In the genomic region with DNA sequence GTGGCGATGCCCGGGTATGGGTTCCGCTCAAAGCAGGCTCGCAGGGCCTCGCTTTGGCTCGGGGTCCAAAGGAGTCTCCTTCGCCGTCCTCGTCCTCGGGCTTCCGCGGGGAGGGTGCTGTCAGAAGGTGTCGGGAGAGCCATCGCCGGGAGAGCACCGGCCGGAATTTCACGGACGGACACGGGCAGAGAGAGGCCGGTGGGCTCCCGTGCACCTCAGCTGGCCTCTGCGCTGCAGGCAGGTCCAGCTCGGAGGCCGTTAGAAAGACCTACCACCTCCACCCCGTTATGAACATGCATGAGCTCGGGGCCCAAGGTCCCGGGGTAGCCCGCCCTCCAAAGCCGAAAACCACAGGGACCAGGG, we compare ENCODE assay signal across 7 cellular contexts.
A peak's percentile ranks its signal among the peaks of the same experiment; 100 is the strongest.
DNase-seq lines count a peak whose midpoint lies in the region; ATAC-seq, FAIRE-seq and TF ChIP-seq lines count a peak whose summit lies in the region.
"Not testable (repeated sequence)": the region's sequence is repeated elsewhere in the genome, so short reads cannot be mapped to it uniquely, and the experiment has no call there.

No MANE protein-coding gene starts in this region.

- WGBS in HepG2 (ENCODE audit: low lambda C conversion rate), result 50% methylated on average over 17 of the region's 30 CpGs
- 52 to 67% methylated on average over 14 to 26 of the region's 30 CpGs for WGBS in upper lobe of left lung, 2 donors

- H3K27ac Mint-ChIP-seq in activated naive CD4-positive, alpha-beta T cell treated with anti-CD3 and anti-CD28 coated beads for 36 hours; dendritic cell treated with granulocyte-macrophage colony-stimulating factor and Interleukin-4, amounts not matched to agents 40 ng/mL and 50 ng/mL, for 4 days: not testable (repeated sequence)

- peaks cover 28% of the 10 kb centered on the region for H3K9me3 ChIP-seq in HepG2 (ENCODE audit: low read length)
- H3K9me3 ChIP-seq in upper lobe of left lung, result peaks cover 0 to 23% (median 1%) of the 10 kb centered on the region in 4 donors

- not testable (repeated sequence) for H3K4me1 ChIP-seq in HepG2 (ENCODE audit: insufficient read depth, low read length); upper lobe of left lung

- not testable (repeated sequence) for H2AFZ ChIP-seq in HepG2 (ENCODE audit: low read length)

- H3K79me2 ChIP-seq in HepG2 (ENCODE audit: insufficient read depth, low read length), result not testable (repeated sequence)

- FAIRE-seq in HepG2 (lab: Jason Lieb, UNC), result not testable (repeated sequence)

- TF ChIP-seq CTCF in HepG2 (CRISPR knock-in tag; IDR thresholded peaks at IDR 0.05); upper lobe of left lung (IDR thresholded peaks at IDR 0.05): not testable (repeated sequence)

- CTCF ChIA-PET in activated naive CD4-positive, alpha-beta T cell treated with anti-CD3 and anti-CD28 coated beads for 36 hours (lab: Charles Lee); HepG2 (lab: Yijun Ruan, JAX; ENCODE audit: low intra/inter-chr PET ratio, low total read pairs): not testable (repeated sequence)

- H3K4me3 ChIP-seq in HepG2 (replicated peaks in 1 of 3; ENCODE audit: insufficient read depth in 1 of 3, low read depth in 2 of 3, low read length in 3 of 3), result not testable (repeated sequence)
- H3K4me3 ChIP-seq in upper lobe of left lung, result peak overlapping the region in 1 of 4 donors; percentile 53

- intact Hi-C loops in activated naive CD4-positive, alpha-beta T cell treated with anti-CD3 and anti-CD28 coated beads for 36 hours (cut with micrococcal nuclease); dendritic cell treated with granulocyte-macrophage colony-stimulating factor and Interleukin-4, amounts not matched to agents 40 ng/mL and 50 ng/mL, for 4 days (cut with micrococcal nuclease); Right ventricle myocardium inferior (cut with DNase I); HepG2 (cut with micrococcal nuclease; ENCODE audit: unreplicated experiment); sciatic nerve (cut with DNase I): not testable (repeated sequence)

- in situ Hi-C loops in HepG2 (cut with HindIII; ENCODE audit: extremely low pct_ligation_motif_present, low pct_unique_long_range_greater_than_20kb), result not testable (repeated sequence)

- peaks cover 35% of the 10 kb centered on the region for H3K27me3 Mint-ChIP-seq in activated naive CD4-positive, alpha-beta T cell treated with anti-CD3 and anti-CD28 coated beads for 36 hours (ENCODE audit: low read depth)
- H3K27me3 Mint-ChIP-seq in dendritic cell treated with granulocyte-macrophage colony-stimulating factor and Interleukin-4, amounts not matched to agents 40 ng/mL and 50 ng/mL, for 4 days, result peaks cover 45% of the 10 kb centered on the region

- not testable (repeated sequence) for H4K20me1 ChIP-seq in HepG2 (ENCODE audit: insufficient read depth, low read length)

- H3K9ac ChIP-seq in HepG2 (ENCODE audit: insufficient read depth, low read depth, low read length), result not testable (repeated sequence)

- H3K4me2 ChIP-seq in HepG2 (ENCODE audit: low read depth, low read length), result not testable (repeated sequence)

- DNase-seq in activated naive CD4-positive, alpha-beta T cell treated with anti-CD3 and anti-CD28 coated beads for 36 hours; HepG2 (ENCODE audit: low spot score); sciatic nerve (ENCODE audit: low spot score): not testable (repeated sequence)
- peak; percentile 50 for DNase-seq in Right ventricle myocardium inferior (ENCODE audit: missing footprints)
- DNase-seq in upper lobe of left lung, result peak in 1 of 2 donors; percentile 68

- H3K27ac ChIP-seq in HepG2 (ENCODE audit: extremely low read length, insufficient read depth, low read length), result not testable (repeated sequence)
- peak overlapping the region in 1 of 4 donors; percentile 24 for H3K27ac ChIP-seq in upper lobe of left lung

- TF ChIP-seq RAD21 in HepG2 (CRISPR knock-in tag; IDR thresholded peaks at IDR 0.05), result not testable (repeated sequence)

- H3K27me3 ChIP-seq in HepG2 (ENCODE audit: control insufficient read depth in 1 of 2, insufficient read depth in 2 of 2, low read length in 2 of 2); upper lobe of left lung: not testable (repeated sequence)

- ATAC-seq in SK-N-SH treated with all-trans-retinoic acid at 6 μM for 48 hours, result peak; percentile 45
- ATAC-seq in Right ventricle myocardium inferior, result not testable (repeated sequence)
- peak; percentile 25; the same call in 1 of the 3 replicates for ATAC-seq in HepG2
- ATAC-seq in sciatic nerve, result peak; percentile 30
- ATAC-seq in upper lobe of left lung (ENCODE audit: low FRiP score in 2 of 2), result peak; percentile 38 to 53

- not testable (repeated sequence) for BruUV-seq in HepG2 (replicated peaks; lab: Mats Ljungman, UMichigan)

- TF ChIP-seq EP300 in HepG2 (IDR thresholded peaks at IDR 0.05; ENCODE audit: low read depth in 2 of 2, low read length in 2 of 2); HepG2 (CRISPR knock-in tag; IDR thresholded peaks at IDR 0.05; ENCODE audit: borderline replicate concordance); upper lobe of left lung (IDR thresholded peaks at IDR 0.05): not testable (repeated sequence)

- POLR2A ChIA-PET in HepG2 (lab: Yijun Ruan, JAX), result not testable (repeated sequence)

- peaks cover 20% of the 10 kb centered on the region for H3K4me1 Mint-ChIP-seq in activated naive CD4-positive, alpha-beta T cell treated with anti-CD3 and anti-CD28 coated beads for 36 hours (ENCODE audit: low read depth)
- H3K4me1 Mint-ChIP-seq in dendritic cell treated with granulocyte-macrophage colony-stimulating factor and Interleukin-4, amounts not matched to agents 40 ng/mL and 50 ng/mL, for 4 days (ENCODE audit: low read depth), result not testable (repeated sequence)

- not testable (repeated sequence) for H3K36me3 Mint-ChIP-seq in activated naive CD4-positive, alpha-beta T cell treated with anti-CD3 and anti-CD28 coated beads for 36 hours (ENCODE audit: low read depth); dendritic cell treated with granulocyte-macrophage colony-stimulating factor and Interleukin-4, amounts not matched to agents 40 ng/mL and 50 ng/mL, for 4 days (ENCODE audit: low read depth)

- not testable (repeated sequence) for TF ChIP-seq POLR2A in HepG2 (IDR thresholded peaks at IDR 0.05; ENCODE audit: insufficient read depth in 1 of 2, low read depth in 2 of 2, low read length in 2 of 2); upper lobe of left lung (IDR thresholded peaks at IDR 0.05)

- H3K4me3 Mint-ChIP-seq in activated naive CD4-positive, alpha-beta T cell treated with anti-CD3 and anti-CD28 coated beads for 36 hours, result peak overlapping the region; percentile 34
- peak overlapping the region; percentile 68 for H3K4me3 Mint-ChIP-seq in dendritic cell treated with granulocyte-macrophage colony-stimulating factor and Interleukin-4, amounts not matched to agents 40 ng/mL and 50 ng/mL, for 4 days

- not testable (repeated sequence) for H3K36me3 ChIP-seq in HepG2 (replicated peaks in 1 of 2; ENCODE audit: control insufficient read depth in 1 of 2, insufficient read depth in 2 of 2, low read length in 2 of 2); upper lobe of left lung

- H3K9me3 Mint-ChIP-seq in activated naive CD4-positive, alpha-beta T cell treated with anti-CD3 and anti-CD28 coated beads for 36 hours, result peaks cover 19% of the 10 kb centered on the region
- H3K9me3 Mint-ChIP-seq in dendritic cell treated with granulocyte-macrophage colony-stimulating factor and Interleukin-4, amounts not matched to agents 40 ng/mL and 50 ng/mL, for 4 days, result peaks cover 61% of the 10 kb centered on the region
